ENCODE assay signal across 8 cellular contexts in the genomic region with DNA sequence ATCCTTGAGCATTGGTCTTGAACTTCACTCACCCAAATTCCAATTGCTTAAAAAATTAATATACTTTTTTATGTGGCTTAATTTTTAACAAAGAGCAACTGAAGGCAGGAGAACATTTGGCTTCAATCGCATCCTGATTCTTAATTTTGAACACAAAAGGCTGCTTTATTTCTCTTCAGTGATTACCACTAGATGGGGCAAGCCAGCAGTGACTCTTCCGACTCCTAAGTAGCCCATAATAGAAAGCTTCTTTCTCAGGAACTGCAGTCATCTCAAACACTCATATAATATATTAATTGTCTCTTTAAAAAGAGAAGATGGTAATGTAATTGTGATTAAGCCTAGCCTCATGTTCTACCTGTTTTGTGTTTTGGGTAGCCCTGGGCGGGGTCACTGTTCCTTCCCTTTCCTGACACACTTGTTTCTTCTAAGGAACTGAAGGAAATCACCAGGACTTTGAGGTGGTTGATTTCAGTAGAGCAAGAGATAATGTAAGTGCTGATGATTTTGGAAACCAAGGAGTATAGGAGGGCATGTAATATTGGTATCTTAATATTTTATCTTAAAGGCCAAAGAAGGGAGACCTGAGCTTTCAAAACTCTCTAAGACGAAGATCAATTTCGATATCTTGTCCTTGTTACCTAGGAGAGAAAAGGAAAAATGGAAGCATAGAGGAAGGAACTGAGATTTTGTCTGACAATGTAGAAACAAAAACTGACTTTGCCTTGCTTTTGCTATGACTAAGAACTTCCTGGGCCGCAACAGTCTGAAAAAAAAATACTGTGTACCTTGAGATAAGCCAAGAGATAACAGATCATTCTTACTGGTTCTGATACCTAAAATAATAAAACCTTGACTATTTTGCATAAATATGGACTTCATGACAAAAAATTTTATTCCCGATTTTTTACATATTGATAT.
DNase-seq lines count a peak whose midpoint lies in the region; ATAC-seq, FAIRE-seq and TF ChIP-seq lines count a peak whose summit lies in the region.

No MANE protein-coding gene starts in this region.

- TF ChIP-seq POLR2A in GM12892 (IDR thresholded peaks at IDR 0.05; ENCODE audit: low read depth, low read length), result no peak

- DNase-seq in ACHN (peak; percentile 33), GM04504 (ENCODE audit: low read depth) (peak; percentile 3), NOMO-1 treated with DMSO at 0.1 percent for 48 hours (lab: John Stamatoyannopoulos, UW; ENCODE audit: unreplicated experiment) (peak; percentile 56), cerebellum (ENCODE audit: low spot score) (peak; percentile 5), lung microvascular endothelial cell (ENCODE audit: low read depth in 2 of 2) (peak; percentile 41 to 43), GM12892 (ENCODE audit: insufficient read length) (no peak)

- in situ Hi-C loops in ACHN (cut with HindIII; ENCODE audit: low pct_ligation_motif_present, low pct_unique_long_range_greater_than_20kb, low sequenced_read_pairs), result no loop called here

- ATAC-seq in HG03025 (IDR thresholded peaks at IDR 0.05; ENCODE audit: low FRiP score, unreplicated experiment), result peak; percentile 72
- ATAC-seq in GM19452 (IDR thresholded peaks at IDR 0.05; ENCODE audit: unreplicated experiment), result no peak

- FAIRE-seq in GM12892 (lab: Jason Lieb, UNC), result no peak
